11 cellular contexts compared by ENCODE assay signal in the genomic region with DNA sequence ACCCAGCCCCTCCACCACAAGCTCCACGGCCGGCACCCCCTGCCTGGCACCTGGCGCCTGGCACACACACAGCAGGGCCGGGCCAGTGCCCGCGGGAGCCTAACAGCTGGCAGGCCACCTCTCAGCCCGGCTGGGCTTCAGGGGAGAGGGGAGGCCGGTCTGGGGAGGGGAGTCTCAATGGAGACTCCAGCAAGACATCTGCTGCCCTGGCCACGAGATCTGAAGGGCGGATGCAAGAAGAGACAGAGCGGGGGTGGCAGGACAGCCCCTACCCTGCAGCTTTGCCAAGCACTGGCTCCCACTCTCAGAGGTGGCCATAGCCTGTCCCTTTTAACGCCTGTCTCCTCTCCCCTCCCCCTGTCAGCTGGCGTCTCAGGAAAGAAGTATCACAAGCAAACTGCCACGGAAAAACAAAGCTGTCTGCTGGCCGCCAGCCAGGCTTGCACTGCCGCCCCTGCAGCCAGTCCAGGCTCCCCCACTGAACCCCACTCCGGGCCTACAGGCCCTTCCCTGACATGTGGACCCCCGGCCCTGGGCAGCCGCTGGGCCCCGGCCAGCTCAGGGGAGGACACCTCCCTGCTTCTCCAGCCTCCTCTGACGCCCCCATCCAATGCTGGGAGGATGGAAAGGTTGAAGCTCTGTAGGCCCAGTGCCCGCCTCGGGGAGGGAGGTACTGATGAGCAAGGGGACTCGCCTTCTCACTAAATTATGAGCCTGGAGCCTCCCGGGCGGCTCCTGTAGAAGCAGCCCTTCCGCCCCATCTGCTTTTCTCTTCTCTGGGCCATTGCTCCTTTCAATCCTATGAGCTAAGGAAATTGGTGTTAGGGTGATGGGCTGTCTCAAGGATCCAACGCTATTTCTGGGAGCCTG.
A peak's percentile ranks its signal among the peaks of the same experiment; 100 is the strongest.
DNase-seq lines count a peak whose midpoint lies in the region; ATAC-seq and TF ChIP-seq lines count a peak whose summit lies in the region.
"Had no signal": no experiment of that assay in that cellular context is flagged by ENCODE, and none has a peak within 500 bp of the region (broad histone marks: within the 10 kb centered on the region; RNA-seq: fewer than 3 reads in every experiment).

No MANE protein-coding gene starts in this region.

- H3K9me3 Mint-ChIP-seq in neural progenitor cell, result no peaks in the 10 kb centered on the region
- no peaks in the 10 kb centered on the region for H3K9me3 Mint-ChIP-seq in activated CD8-positive, alpha-beta T cell treated with anti-CD3 and anti-CD28 coated beads for 36 hours
- H3K9me3 Mint-ChIP-seq: CD8-positive, alpha-beta memory T cell had no signal

- H3K27ac ChIP-seq in neural progenitor cell, result no peak overlapping the region
- H3K27ac ChIP-seq: VCaP had no signal

- no peaks in the 10 kb centered on the region for H3K36me3 ChIP-seq in neural progenitor cell
- H3K36me3 ChIP-seq: prostate gland had no signal

- no peak for ATAC-seq in activated CD8-positive, alpha-beta T cell treated with anti-CD3 and anti-CD28 coated beads for 36 hours
- ATAC-seq in GM19395 (IDR thresholded peaks at IDR 0.05; ENCODE audit: unreplicated experiment) (no peak), GM19351 (IDR thresholded peaks at IDR 0.05; ENCODE audit: unreplicated experiment) (no peak)

- H4K20me1 ChIP-seq in neural progenitor cell (ENCODE audit: low read depth), result no peaks in the 10 kb centered on the region

- peak overlapping the region; percentile 59 for H3K4me3 Mint-ChIP-seq in neural progenitor cell
- H3K4me3 Mint-ChIP-seq in activated CD8-positive, alpha-beta T cell treated with anti-CD3 and anti-CD28 coated beads for 36 hours, result no peak overlapping the region
- H3K4me3 Mint-ChIP-seq: CD8-positive, alpha-beta memory T cell had no signal

- no peaks in the 10 kb centered on the region for H3K36me3 Mint-ChIP-seq in neural progenitor cell
- no peaks in the 10 kb centered on the region for H3K36me3 Mint-ChIP-seq in activated CD8-positive, alpha-beta T cell treated with anti-CD3 and anti-CD28 coated beads for 36 hours (ENCODE audit: low read depth)
- H3K36me3 Mint-ChIP-seq: CD8-positive, alpha-beta memory T cell had no signal

- no peak overlapping the region for H3K4me2 ChIP-seq in neural progenitor cell

- peak overlapping the region; percentile 15 for H2AFZ ChIP-seq in neural progenitor cell (replicated peaks)

- peaks cover 27% of the 10 kb centered on the region for H3K4me1 ChIP-seq in neural progenitor cell

- no peaks in the 10 kb centered on the region for H3K9me3 ChIP-seq in neural progenitor cell (ENCODE audit: low read depth)
- H3K9me3 ChIP-seq: prostate gland had no signal

- intact Hi-C loops in activated CD8-positive, alpha-beta T cell treated with anti-CD3 and anti-CD28 coated beads for 36 hours (cut with micrococcal nuclease), result loop anchor here (5.0 to 10.0 kb wide), 2 partner anchors 43 to 425 kb away; no protein-coding TSS in a partner anchor

- no peak overlapping the region for H3K9ac ChIP-seq in neural progenitor cell

- DNase-seq in AG08395 (ENCODE audit: low spot score) (peak; percentile 34), NCI-H2107 treated with DMSO at 0.1 percent for 48 hours (lab: John Stamatoyannopoulos, UW; ENCODE audit: unreplicated experiment) (peak; percentile 49), dermis blood vessel endothelial cell (peak; percentile 62), neural progenitor cell (ENCODE audit: low spot score) (peak; percentile 22)
- DNase-seq in activated CD8-positive, alpha-beta T cell treated with anti-CD3 and anti-CD28 coated beads for 36 hours, result no peak
- DNase-seq in stimulated activated naive CD4-positive, alpha-beta T cell treated with Interleukin-2 at 50 U/mL for 16 hours (lab: John Stamatoyannopoulos, UW), result no peak
- DNase-seq: CD8-positive, alpha-beta memory T cell had no signal

- H3K27ac Mint-ChIP-seq in neural progenitor cell, result peak overlapping the region; percentile 90
- no peak overlapping the region for H3K27ac Mint-ChIP-seq in activated CD8-positive, alpha-beta T cell treated with anti-CD3 and anti-CD28 coated beads for 36 hours

- no peaks in the 10 kb centered on the region for H3K27me3 ChIP-seq in neural progenitor cell

- CTCF ChIA-PET in activated CD8-positive, alpha-beta T cell treated with anti-CD3 and anti-CD28 coated beads for 36 hours (lab: Charles Lee), result interaction anchor here (1.0 kb wide), 1 partner anchor 967 kb away, joined by 4 read pairs; no protein-coding TSS in a partner anchor

- H3K79me2 ChIP-seq in neural progenitor cell (ENCODE audit: low read depth), result no peaks in the 10 kb centered on the region

- no peak for TF ChIP-seq CTCF in neural progenitor cell (IDR thresholded peaks at IDR 0.05)
- TF ChIP-seq CTCF in activated CD8-positive, alpha-beta T cell treated with anti-CD3 and anti-CD28 coated beads for 36 hours (IDR thresholded peaks at IDR 0.05), result no peak

- peaks cover 9% of the 10 kb centered on the region for H3K27me3 Mint-ChIP-seq in neural progenitor cell (ENCODE audit: insufficient read depth, low read depth)
- no peaks in the 10 kb centered on the region for H3K27me3 Mint-ChIP-seq in activated CD8-positive, alpha-beta T cell treated with anti-CD3 and anti-CD28 coated beads for 36 hours

- POLR2A ChIA-PET in activated CD8-positive, alpha-beta T cell treated with anti-CD3 and anti-CD28 coated beads for 36 hours (lab: Charles Lee), result interaction anchor here (1.5 kb wide), 1 partner anchor 10 kb away, joined by 5 read pairs; no protein-coding TSS in a partner anchor

- peaks cover 28% of the 10 kb centered on the region for H3K4me1 Mint-ChIP-seq in neural progenitor cell
- H3K4me1 Mint-ChIP-seq in activated CD8-positive, alpha-beta T cell treated with anti-CD3 and anti-CD28 coated beads for 36 hours (ENCODE audit: low read depth), result peaks cover 22% of the 10 kb centered on the region

- no peak overlapping the region for H3K4me3 ChIP-seq in neural progenitor cell
- H3K4me3 ChIP-seq: prostate gland had no signal

- peaks cover 7% of the 10 kb centered on the region for H3F3A ChIP-seq in neural progenitor cell (ENCODE audit: low read depth)

Comparison
In these comparisons a context has a peak if more than half of its experiments do, and no peak if none do; other contexts are left out.
1. DNase-seq: peak in AG08395 (single experiment), NCI-H2107 treated with DMSO at 0.1 percent for 48 hours (single experiment), dermis blood vessel endothelial cell (single experiment) and neural progenitor cell (single experiment); none in activated CD8-positive, alpha-beta T cell treated with anti-CD3 and anti-CD28 coated beads for 36 hours (single experiment) and stimulated activated naive CD4-positive, alpha-beta T cell treated with Interleukin-2 at 50 U/mL for 16 hours (single experiment).